In the genomic region with DNA sequence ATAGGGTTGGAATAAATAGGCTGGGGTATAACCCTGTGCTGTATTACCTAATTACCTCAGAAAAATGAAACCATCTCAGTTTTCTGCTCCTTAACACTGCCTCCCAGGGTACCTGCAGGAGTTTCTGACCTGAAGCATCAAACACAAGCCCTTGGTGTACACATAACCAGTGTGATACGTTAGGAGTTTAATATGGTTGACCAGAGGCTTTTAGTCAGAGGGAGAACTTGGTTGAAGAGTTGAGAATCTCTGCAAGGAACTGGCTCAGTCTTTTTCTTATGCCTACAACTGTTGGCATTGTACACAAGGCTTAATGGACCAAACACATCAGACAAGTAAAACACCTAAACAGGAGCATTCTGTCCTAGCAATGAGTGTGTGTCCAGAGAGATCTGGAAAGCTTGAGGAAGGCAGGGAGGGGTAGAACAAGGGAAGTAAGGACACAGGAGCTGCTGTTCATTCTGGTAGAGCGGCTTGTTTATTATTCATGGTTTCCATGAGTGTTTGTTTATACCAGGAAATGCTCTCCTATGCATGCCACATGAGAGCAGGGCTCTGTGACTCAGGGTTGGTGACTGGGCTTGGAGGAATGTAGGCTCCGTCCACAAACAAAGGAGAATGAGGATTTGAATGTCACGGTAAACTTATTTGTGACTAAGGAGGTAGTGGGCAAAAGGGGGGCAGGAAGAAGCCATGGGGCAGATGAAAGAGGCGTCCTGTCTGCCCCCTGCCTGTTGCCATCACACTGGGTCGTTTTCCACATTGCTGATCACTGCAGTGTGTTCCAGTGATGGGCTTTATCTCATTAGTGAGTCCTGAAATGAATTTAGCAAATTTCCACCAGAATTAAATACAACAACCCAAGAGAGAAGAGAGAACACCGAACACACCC, we compare ENCODE assay signal across 1 cellular context.
TF ChIP-seq lines count a peak whose summit lies in the region.

No MANE protein-coding gene starts in this region.

TF ChIP-seq in HepG2, 621 proteins besides CTCF, POLR2A, EP300 and RAD21 (continued from another document and continues in another):
- TF ChIP-seq, protein P1, sequence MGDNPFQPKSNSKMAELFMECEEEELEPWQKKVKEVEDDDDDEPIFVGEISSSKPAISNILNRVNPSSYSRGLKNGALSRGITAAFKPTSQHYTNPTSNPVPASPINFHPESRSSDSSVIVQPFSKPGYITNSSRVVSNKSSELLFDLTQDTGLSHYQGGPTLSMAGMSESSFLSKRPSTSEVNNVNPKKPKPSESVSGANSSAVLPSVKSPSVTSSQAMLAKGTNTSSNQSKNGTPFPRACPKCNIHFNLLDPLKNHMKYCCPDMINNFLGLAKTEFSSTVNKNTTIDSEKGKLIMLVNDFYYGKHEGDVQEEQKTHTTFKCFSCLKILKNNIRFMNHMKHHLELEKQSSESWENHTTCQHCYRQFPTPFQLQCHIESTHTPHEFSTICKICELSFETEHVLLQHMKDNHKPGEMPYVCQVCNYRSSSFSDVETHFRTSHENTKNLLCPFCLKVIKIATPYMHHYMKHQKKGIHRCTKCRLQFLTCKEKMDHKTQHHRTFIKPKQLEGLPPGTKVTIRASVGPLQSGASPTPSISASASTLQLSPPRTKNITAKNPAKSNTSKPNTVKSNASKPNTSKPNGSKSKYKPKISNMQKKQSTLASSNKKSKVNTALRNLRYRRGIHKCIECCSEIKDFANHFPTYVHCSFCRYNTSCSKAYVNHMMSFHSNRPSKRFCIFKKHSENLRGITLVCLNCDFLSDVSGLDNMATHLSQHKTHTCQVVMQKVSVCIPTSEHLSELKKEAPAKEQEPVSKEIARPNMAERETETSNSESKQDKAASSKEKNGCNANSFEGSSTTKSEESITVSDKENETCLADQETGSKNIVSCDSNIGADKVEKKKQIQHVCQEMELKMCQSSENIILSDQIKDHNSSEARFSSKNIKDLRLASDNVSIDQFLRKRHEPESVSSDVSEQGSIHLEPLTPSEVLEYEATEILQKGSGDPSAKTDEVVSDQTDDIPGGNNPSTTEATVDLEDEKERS (CRISPR knock-in tag; IDR thresholded peaks at IDR 0.05): no peak
- no peak for TF ChIP-seq ZNF775 (CRISPR knock-in tag; IDR thresholded peaks at IDR 0.05; ENCODE audit: borderline replicate concordance)
- TF ChIP-seq, protein P2, sequence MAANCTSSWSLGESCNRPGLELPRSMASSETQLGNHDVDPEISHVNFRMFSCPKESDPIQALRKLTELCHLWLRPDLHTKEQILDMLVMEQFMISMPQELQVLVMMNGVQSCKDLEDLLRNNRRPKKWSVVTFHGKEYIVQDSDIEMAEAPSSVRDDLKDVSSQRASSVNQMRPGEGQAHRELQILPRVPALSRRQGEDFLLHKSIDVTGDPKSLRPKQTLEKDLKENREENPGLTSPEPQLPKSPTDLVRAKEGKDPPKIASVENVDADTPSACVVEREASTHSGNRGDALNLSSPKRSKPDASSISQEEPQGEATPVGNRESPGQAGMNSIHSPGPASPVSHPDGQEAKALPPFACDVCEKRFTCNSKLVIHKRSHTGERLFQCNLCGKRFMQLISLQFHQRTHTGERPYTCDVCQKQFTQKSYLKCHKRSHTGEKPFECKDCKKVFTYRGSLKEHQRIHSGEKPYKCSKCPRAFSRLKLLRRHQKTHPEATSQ (CRISPR knock-in tag; IDR thresholded peaks at IDR 0.05; ENCODE audit: borderline replicate concordance): no peak
- no peak for TF ChIP-seq HIVEP1 (CRISPR knock-in tag; IDR thresholded peaks at IDR 0.05)
- TF ChIP-seq, protein P3, sequence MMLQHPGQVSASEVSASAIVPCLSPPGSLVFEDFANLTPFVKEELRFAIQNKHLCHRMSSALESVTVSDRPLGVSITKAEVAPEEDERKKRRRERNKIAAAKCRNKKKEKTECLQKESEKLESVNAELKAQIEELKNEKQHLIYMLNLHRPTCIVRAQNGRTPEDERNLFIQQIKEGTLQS (CRISPR knock-in tag; IDR thresholded peaks at IDR 0.05): no peak; the same call in 1 of the 2 replicates
- no peak for TF ChIP-seq TOPORS (CRISPR knock-in tag; IDR thresholded peaks at IDR 0.05)
- TF ChIP-seq, protein P4, sequence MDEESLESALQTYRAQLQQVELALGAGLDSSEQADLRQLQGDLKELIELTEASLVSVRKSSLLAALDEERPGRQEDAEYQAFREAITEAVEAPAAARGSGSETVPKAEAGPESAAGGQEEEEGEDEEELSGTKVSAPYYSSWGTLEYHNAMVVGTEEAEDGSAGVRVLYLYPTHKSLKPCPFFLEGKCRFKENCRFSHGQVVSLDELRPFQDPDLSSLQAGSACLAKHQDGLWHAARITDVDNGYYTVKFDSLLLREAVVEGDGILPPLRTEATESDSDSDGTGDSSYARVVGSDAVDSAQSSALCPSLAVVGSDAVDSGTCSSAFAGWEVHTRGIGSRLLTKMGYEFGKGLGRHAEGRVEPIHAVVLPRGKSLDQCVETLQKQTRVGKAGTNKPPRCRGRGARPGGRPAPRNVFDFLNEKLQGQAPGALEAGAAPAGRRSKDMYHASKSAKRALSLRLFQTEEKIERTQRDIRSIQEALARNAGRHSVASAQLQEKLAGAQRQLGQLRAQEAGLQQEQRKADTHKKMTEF (CRISPR knock-in tag; IDR thresholded peaks at IDR 0.05): no peak
- TF ChIP-seq, protein P5, sequence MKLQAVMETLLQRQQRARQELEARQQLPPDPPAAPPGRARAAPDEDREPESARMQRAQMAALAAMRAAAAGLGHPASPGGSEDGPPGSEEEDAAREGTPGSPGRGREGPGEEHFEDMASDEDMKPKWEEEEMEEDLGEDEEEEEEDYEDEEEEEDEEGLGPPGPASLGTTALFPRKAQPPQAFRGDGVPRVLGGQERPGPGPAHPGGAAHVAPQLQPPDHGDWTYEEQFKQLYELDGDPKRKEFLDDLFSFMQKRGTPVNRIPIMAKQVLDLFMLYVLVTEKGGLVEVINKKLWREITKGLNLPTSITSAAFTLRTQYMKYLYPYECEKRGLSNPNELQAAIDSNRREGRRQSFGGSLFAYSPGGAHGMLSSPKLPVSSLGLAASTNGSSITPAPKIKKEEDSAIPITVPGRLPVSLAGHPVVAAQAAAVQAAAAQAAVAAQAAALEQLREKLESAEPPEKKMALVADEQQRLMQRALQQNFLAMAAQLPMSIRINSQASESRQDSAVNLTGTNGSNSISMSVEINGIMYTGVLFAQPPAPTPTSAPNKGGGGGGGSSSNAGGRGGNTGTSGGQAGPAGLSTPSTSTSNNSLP (IDR thresholded peaks at IDR 0.05; ENCODE audit: low read depth, low read length): peak; percentile 67; the same call in 1 of the 2 replicates
- TF ChIP-seq ZNF44 (CRISPR knock-in tag; IDR thresholded peaks at IDR 0.05): no peak
- TF ChIP-seq, protein P6, sequence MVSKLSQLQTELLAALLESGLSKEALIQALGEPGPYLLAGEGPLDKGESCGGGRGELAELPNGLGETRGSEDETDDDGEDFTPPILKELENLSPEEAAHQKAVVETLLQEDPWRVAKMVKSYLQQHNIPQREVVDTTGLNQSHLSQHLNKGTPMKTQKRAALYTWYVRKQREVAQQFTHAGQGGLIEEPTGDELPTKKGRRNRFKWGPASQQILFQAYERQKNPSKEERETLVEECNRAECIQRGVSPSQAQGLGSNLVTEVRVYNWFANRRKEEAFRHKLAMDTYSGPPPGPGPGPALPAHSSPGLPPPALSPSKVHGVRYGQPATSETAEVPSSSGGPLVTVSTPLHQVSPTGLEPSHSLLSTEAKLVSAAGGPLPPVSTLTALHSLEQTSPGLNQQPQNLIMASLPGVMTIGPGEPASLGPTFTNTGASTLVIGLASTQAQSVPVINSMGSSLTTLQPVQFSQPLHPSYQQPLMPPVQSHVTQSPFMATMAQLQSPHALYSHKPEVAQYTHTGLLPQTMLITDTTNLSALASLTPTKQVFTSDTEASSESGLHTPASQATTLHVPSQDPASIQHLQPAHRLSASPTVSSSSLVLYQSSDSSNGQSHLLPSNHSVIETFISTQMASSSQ (IDR thresholded peaks at IDR 0.05; ENCODE audit: low read depth): no peak; the same call in 1 of the 2 replicates
- TF ChIP-seq, protein P6 (CRISPR knock-in tag; IDR thresholded peaks at IDR 0.05; ENCODE audit: borderline replicate concordance): no peak
- no peak for TF ChIP-seq TSC22D2 (CRISPR knock-in tag; IDR thresholded peaks at IDR 0.05; ENCODE audit: borderline replicate concordance)
- TF ChIP-seq RBM22 (optimal IDR thresholded peaks at IDR 0.05; ENCODE audit: low read length): no peak
- TF ChIP-seq ZNF558 (CRISPR knock-in tag; IDR thresholded peaks at IDR 0.05; ENCODE audit: borderline replicate concordance): no peak
- TF ChIP-seq, protein P7, sequence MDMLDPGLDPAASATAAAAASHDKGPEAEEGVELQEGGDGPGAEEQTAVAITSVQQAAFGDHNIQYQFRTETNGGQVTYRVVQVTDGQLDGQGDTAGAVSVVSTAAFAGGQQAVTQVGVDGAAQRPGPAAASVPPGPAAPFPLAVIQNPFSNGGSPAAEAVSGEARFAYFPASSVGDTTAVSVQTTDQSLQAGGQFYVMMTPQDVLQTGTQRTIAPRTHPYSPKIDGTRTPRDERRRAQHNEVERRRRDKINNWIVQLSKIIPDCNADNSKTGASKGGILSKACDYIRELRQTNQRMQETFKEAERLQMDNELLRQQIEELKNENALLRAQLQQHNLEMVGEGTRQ (IDR thresholded peaks at IDR 0.05; ENCODE audit: low read depth, low read length): no peak
- TF ChIP-seq, protein P7 (CRISPR knock-in tag; IDR thresholded peaks at IDR 0.05; ENCODE audit: borderline replicate concordance): no peak
- no peak for TF ChIP-seq ZSCAN30 (CRISPR knock-in tag; IDR thresholded peaks at IDR 0.05)
- no peak for TF ChIP-seq AGO1 (IDR thresholded peaks at IDR 0.05; ENCODE audit: low read depth, low read length, poor library complexity, severe bottlenecking)
- TF ChIP-seq, protein P8, sequence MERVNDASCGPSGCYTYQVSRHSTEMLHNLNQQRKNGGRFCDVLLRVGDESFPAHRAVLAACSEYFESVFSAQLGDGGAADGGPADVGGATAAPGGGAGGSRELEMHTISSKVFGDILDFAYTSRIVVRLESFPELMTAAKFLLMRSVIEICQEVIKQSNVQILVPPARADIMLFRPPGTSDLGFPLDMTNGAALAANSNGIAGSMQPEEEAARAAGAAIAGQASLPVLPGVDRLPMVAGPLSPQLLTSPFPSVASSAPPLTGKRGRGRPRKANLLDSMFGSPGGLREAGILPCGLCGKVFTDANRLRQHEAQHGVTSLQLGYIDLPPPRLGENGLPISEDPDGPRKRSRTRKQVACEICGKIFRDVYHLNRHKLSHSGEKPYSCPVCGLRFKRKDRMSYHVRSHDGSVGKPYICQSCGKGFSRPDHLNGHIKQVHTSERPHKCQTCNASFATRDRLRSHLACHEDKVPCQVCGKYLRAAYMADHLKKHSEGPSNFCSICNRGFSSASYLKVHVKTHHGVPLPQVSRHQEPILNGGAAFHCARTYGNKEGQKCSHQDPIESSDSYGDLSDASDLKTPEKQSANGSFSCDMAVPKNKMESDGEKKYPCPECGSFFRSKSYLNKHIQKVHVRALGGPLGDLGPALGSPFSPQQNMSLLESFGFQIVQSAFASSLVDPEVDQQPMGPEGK (CRISPR knock-in tag; IDR thresholded peaks at IDR 0.05): no peak
- TF ChIP-seq ZNF354B (CRISPR knock-in tag; IDR thresholded peaks at IDR 0.05): no peak
- TF ChIP-seq SMAD9 (CRISPR knock-in tag; IDR thresholded peaks at IDR 0.05): no peak
- no peak for TF ChIP-seq ZSCAN9 (CRISPR knock-in tag; IDR thresholded peaks at IDR 0.05; ENCODE audit: borderline replicate concordance)
- TF ChIP-seq ZNF773 (CRISPR knock-in tag; IDR thresholded peaks at IDR 0.05; ENCODE audit: borderline replicate concordance): no peak
- TF ChIP-seq, protein P9, sequence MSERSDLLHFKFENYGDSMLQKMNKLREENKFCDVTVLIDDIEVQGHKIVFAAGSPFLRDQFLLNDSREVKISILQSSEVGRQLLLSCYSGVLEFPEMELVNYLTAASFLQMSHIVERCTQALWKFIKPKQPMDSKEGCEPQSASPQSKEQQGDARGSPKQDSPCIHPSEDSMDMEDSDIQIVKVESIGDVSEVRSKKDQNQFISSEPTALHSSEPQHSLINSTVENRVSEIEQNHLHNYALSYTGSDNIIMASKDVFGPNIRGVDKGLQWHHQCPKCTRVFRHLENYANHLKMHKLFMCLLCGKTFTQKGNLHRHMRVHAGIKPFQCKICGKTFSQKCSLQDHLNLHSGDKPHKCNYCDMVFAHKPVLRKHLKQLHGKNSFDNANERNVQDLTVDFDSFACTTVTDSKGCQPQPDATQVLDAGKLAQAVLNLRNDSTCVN (CRISPR knock-in tag; IDR thresholded peaks at IDR 0.05; ENCODE audit: borderline replicate concordance): no peak
- TF ChIP-seq RFX1 (IDR thresholded peaks at IDR 0.05): peak; percentile 60
- TF ChIP-seq ZNF543 (CRISPR knock-in tag; IDR thresholded peaks at IDR 0.05): no peak
- TF ChIP-seq, protein P10, sequence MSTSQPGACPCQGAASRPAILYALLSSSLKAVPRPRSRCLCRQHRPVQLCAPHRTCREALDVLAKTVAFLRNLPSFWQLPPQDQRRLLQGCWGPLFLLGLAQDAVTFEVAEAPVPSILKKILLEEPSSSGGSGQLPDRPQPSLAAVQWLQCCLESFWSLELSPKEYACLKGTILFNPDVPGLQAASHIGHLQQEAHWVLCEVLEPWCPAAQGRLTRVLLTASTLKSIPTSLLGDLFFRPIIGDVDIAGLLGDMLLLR (CRISPR knock-in tag; IDR thresholded peaks at IDR 0.05): no peak
- TF ChIP-seq KDM2A (CRISPR knock-in tag; IDR thresholded peaks at IDR 0.05; ENCODE audit: borderline replicate concordance, low read depth): 0 out of 2 replicates have a peak, but pooled peaks have one; percentile 16
- TF ChIP-seq ZNF335 (CRISPR knock-in tag; IDR thresholded peaks at IDR 0.05): no peak
- TF ChIP-seq HMGA1 (CRISPR knock-in tag; conservative IDR thresholded peaks at IDR 0.05): no peak
- no peak for TF ChIP-seq RARG (CRISPR knock-in tag; IDR thresholded peaks at IDR 0.05; ENCODE audit: low read depth)
- TF ChIP-seq ARNT (IDR thresholded peaks at IDR 0.05): no peak
- TF ChIP-seq ZNF180 (CRISPR knock-in tag; IDR thresholded peaks at IDR 0.05; ENCODE audit: borderline replicate concordance, low read depth): no peak
- TF ChIP-seq FIP1L1 (IDR thresholded peaks at IDR 0.05; ENCODE audit: borderline replicate concordance, insufficient read depth, low read depth, low read length): no peak
- TF ChIP-seq TBP (CRISPR knock-in tag; IDR thresholded peaks at IDR 0.05): no peak
- no peak for TF ChIP-seq PHF21A (CRISPR knock-in tag; IDR thresholded peaks at IDR 0.05)
- TF ChIP-seq HNRNPK (IDR thresholded peaks at IDR 0.05; ENCODE audit: low read depth, low read length, poor library complexity, severe bottlenecking): no peak
- TF ChIP-seq ZNF891 (CRISPR knock-in tag; IDR thresholded peaks at IDR 0.05): no peak
- peak; percentile 12; the same call in 1 of the 2 replicates for TF ChIP-seq RXRB (CRISPR knock-in tag; IDR thresholded peaks at IDR 0.05; ENCODE audit: borderline replicate concordance)
